9 cellular contexts compared by ENCODE assay signal in genomic region chr12:117968084-117968789, GRCh38. TPM values are rescaled to one million over a fixed set of nuclear protein-coding genes. Genes with fewer than 3 reads are reported as not detected.
DNase-seq lines count a peak whose midpoint lies in the region; ATAC-seq and TF ChIP-seq lines count a peak whose summit lies in the region.
"Had no signal": no experiment of that assay in that cellular context is flagged by ENCODE, and none has a peak within 500 bp of the region (broad histone marks: within the 10 kb centered on the region; RNA-seq: fewer than 3 reads in every experiment).

No MANE protein-coding gene starts in this region.

- H3K4me3 ChIP-seq in iPS-20b (ENCODE audit: low read length), result peak overlapping the region; percentile 93

- peaks cover 6% of the 10 kb centered on the region for H3K4me1 Mint-ChIP-seq in activated T-cell treated with anti-CD3 and anti-CD28 coated beads, Interleukin-2, amount 50 U/mL, for 72 hours (ENCODE audit: low read depth)
- peaks cover 8% of the 10 kb centered on the region for H3K4me1 Mint-ChIP-seq in activated CD8-positive, alpha-beta T cell treated with anti-CD3 and anti-CD28 coated beads for 36 hours (ENCODE audit: low read depth)

- H3K36me3 ChIP-seq in iPS-20b (ENCODE audit: insufficient read depth, low read depth, low read length), result no peaks in the 10 kb centered on the region

- peak overlapping the region; percentile 80 to 82 for H3K4me3 Mint-ChIP-seq in activated T-cell treated with anti-CD3 and anti-CD28 coated beads, Interleukin-2, amount 50 U/mL, for 72 hours
- peak overlapping the region; percentile 76 for H3K4me3 Mint-ChIP-seq in activated CD8-positive, alpha-beta T cell treated with anti-CD3 and anti-CD28 coated beads for 36 hours

- peaks cover 10% of the 10 kb centered on the region for H3K9me3 ChIP-seq in iPS-20b (ENCODE audit: insufficient read depth, low read depth, low read length)

- POLR2A ChIA-PET in activated CD8-positive, alpha-beta T cell treated with anti-CD3 and anti-CD28 coated beads for 36 hours (lab: Charles Lee), result no interaction called here

- H3K27ac Mint-ChIP-seq in activated T-cell treated with anti-CD3 and anti-CD28 coated beads, Interleukin-2, amount 50 U/mL, for 72 hours, result no peak overlapping the region
- H3K27ac Mint-ChIP-seq in activated CD8-positive, alpha-beta T cell treated with anti-CD3 and anti-CD28 coated beads for 36 hours, result no peak overlapping the region

- CTCF ChIA-PET in activated CD8-positive, alpha-beta T cell treated with anti-CD3 and anti-CD28 coated beads for 36 hours (lab: Charles Lee), result no interaction called here

- H3K9ac ChIP-seq in iPS-20b (ENCODE audit: low read depth, low read length), result peak overlapping the region; percentile 88; the same call in 1 of the 2 replicates

- H3K27me3 Mint-ChIP-seq in activated T-cell treated with anti-CD3 and anti-CD28 coated beads, Interleukin-2, amount 50 U/mL, for 72 hours (ENCODE audit: low read depth), result peaks cover 66% of the 10 kb centered on the region
- H3K27me3 Mint-ChIP-seq in activated CD8-positive, alpha-beta T cell treated with anti-CD3 and anti-CD28 coated beads for 36 hours, result peaks cover 61% of the 10 kb centered on the region

- peaks cover 8 to 10% of the 10 kb centered on the region in 2 donors for H3K9me3 Mint-ChIP-seq in activated T-cell treated with anti-CD3 and anti-CD28 coated beads, Interleukin-2, amount 50 U/mL, for 72 hours
- peaks cover 7% of the 10 kb centered on the region for H3K9me3 Mint-ChIP-seq in activated CD8-positive, alpha-beta T cell treated with anti-CD3 and anti-CD28 coated beads for 36 hours

- no peak for ATAC-seq in activated T-cell treated with anti-CD3 and anti-CD28 coated beads, Interleukin-2, amount 50 U/mL, for 72 hours (replicated peaks in 1 of 2)
- ATAC-seq in activated CD8-positive, alpha-beta T cell treated with anti-CD3 and anti-CD28 coated beads for 36 hours, result no peak
- no peak for ATAC-seq in HG03196 (IDR thresholded peaks at IDR 0.05; ENCODE audit: unreplicated experiment)

- H3K36me3 Mint-ChIP-seq in activated T-cell treated with anti-CD3 and anti-CD28 coated beads, Interleukin-2, amount 50 U/mL, for 72 hours (ENCODE audit: insufficient read depth in 2 of 2), result peaks cover 9 to 11% of the 10 kb centered on the region in 2 donors
- peaks cover 3% of the 10 kb centered on the region for H3K36me3 Mint-ChIP-seq in activated CD8-positive, alpha-beta T cell treated with anti-CD3 and anti-CD28 coated beads for 36 hours (ENCODE audit: low read depth)

- H3K27me3 ChIP-seq in iPS-20b (ENCODE audit: insufficient read depth, low read length), result peaks cover 45% of the 10 kb centered on the region

- peaks cover 6% of the 10 kb centered on the region; the same call in 1 of the 2 replicates for H3K4me1 ChIP-seq in iPS-20b (ENCODE audit: insufficient read depth, low read length)

- H3K27ac ChIP-seq in iPS-20b (ENCODE audit: low read length), result no peak overlapping the region
- peak overlapping the region; percentile 3 for H3K27ac ChIP-seq in temporal lobe (ENCODE audit: low read depth, low read length)

- TF ChIP-seq CTCF in activated CD8-positive, alpha-beta T cell treated with anti-CD3 and anti-CD28 coated beads for 36 hours (IDR thresholded peaks at IDR 0.05), result no peak

- no peak for DNase-seq in activated T-cell treated with anti-CD3 and anti-CD28 coated beads, Interleukin-2, amount 50 U/mL, for 72 hours
- no peak for DNase-seq in activated T-cell treated with anti-CD3 and anti-CD28 coated beads, Interleukin-2, amount 50 U/mL, for 1 hour
- DNase-seq in activated CD8-positive, alpha-beta T cell treated with anti-CD3 and anti-CD28 coated beads for 36 hours, result no peak
- DNase-seq in RPMI8226, result no peak
- DNase-seq in OCI-M1 (lab: John Stamatoyannopoulos, UW), result no peak

- intact Hi-C loops in activated CD8-positive, alpha-beta T cell treated with anti-CD3 and anti-CD28 coated beads for 36 hours (cut with micrococcal nuclease), result no loop called here

RNA-seq across cellular contexts. Expression of gene KSR2, which starts 0.6 kb away (rescaled TPM):
- total RNA-seq in activated T-cell treated with anti-CD3 and anti-CD28 coated beads, Interleukin-2, amount 50 U/mL, for 72 hours, result under 1 TPM; 0.17 to 0.21 TPM
- under 1 TPM in 1 of 2 experiments, not detected in 1; 0.02 TPM for total RNA-seq in activated CD8-positive, alpha-beta T cell treated with anti-CD3 and anti-CD28 coated beads for 36 hours
- 1.5 TPM for total RNA-seq in temporal lobe
- total RNA-seq: myocyte had no signal

RNA-seq across cellular contexts. Expression of gene RFC5, which starts 48.3 kb away (rescaled TPM):
- total RNA-seq in activated T-cell treated with anti-CD3 and anti-CD28 coated beads, Interleukin-2, amount 50 U/mL, for 72 hours, result 10 to 100 TPM; 43.3 to 56.6 TPM
- total RNA-seq in activated CD8-positive, alpha-beta T cell treated with anti-CD3 and anti-CD28 coated beads for 36 hours, result 10 to 100 TPM; 59.8 to 65.6 TPM
- total RNA-seq in temporal lobe, result 16.5 TPM
